ENCODE assay signal across 19 cellular contexts in genomic region chr11:55172734-55173415, GRCh38.
"Had no signal": no experiment of that assay in that cellular context is flagged by ENCODE, and none has a peak within 500 bp of the region (broad histone marks: within the 10 kb centered on the region; RNA-seq: fewer than 3 reads in every experiment).

No MANE protein-coding gene starts in this region.

- H3K4me3 ChIP-seq: esophagus squamous epithelium, stomach, upper lobe of left lung had no signal

- H3K27ac ChIP-seq: esophagus squamous epithelium, stomach, upper lobe of left lung had no signal

- H3K4me1 ChIP-seq: esophagus squamous epithelium, stomach, upper lobe of left lung had no signal

- H3K27ac Mint-ChIP-seq: activated CD4-positive, alpha-beta T cell treated with anti-CD3 and anti-CD28 coated beads for 36 hours; activated naive CD8-positive, alpha-beta T cell treated with anti-CD3 and anti-CD28 coated beads for 36 hours; brain; nephron; stimulated activated effector memory CD8-positive, alpha-beta T cell treated with anti-CD3 and anti-CD28 coated beads, Interleukin-12 subunit alpha, Interleukin-12 subunit beta, amount 100 ng/mL, for 72 hours; T-helper 17 cell; WTC11 had no signal

- DNase-seq: activated CD4-positive, alpha-beta T cell treated with anti-CD3 and anti-CD28 coated beads for 36 hours; activated CD4-positive, alpha-beta T cell treated with anti-CD3 and anti-CD28 coated beads, Interleukin-2, amount 50 U/mL, for 48 hours; activated naive CD4-positive, alpha-beta T cell; activated naive CD8-positive, alpha-beta T cell treated with anti-CD3 and anti-CD28 coated beads for 36 hours; amniotic stem cell; cortex of kidney; effector CD4-positive, alpha-beta T cell; esophagus squamous epithelium; left colon; midbrain; stomach; T-helper 17 cell; upper lobe of left lung had no signal

- ATAC-seq: activated CD4-positive, alpha-beta T cell treated with anti-CD3 and anti-CD28 coated beads for 36 hours; left colon; stimulated activated effector memory CD8-positive, alpha-beta T cell treated with anti-CD3 and anti-CD28 coated beads, Interleukin-12 subunit alpha, Interleukin-12 subunit beta, amount 100 ng/mL, for 72 hours; T-helper 17 cell; WTC11 had no signal

- H3K36me3 ChIP-seq: esophagus squamous epithelium, stomach, upper lobe of left lung had no signal

- H3K27me3 Mint-ChIP-seq: activated CD4-positive, alpha-beta T cell treated with anti-CD3 and anti-CD28 coated beads for 36 hours; activated naive CD8-positive, alpha-beta T cell treated with anti-CD3 and anti-CD28 coated beads for 36 hours; central memory CD8-positive, alpha-beta T cell; T-helper 17 cell had no signal

- H3K36me3 Mint-ChIP-seq: activated naive CD8-positive, alpha-beta T cell treated with anti-CD3 and anti-CD28 coated beads for 36 hours; brain; stimulated activated effector memory CD8-positive, alpha-beta T cell treated with anti-CD3 and anti-CD28 coated beads, Interleukin-12 subunit alpha, Interleukin-12 subunit beta, amount 100 ng/mL, for 72 hours had no signal

- H3K4me1 Mint-ChIP-seq: activated CD4-positive, alpha-beta T cell treated with anti-CD3 and anti-CD28 coated beads for 36 hours; activated naive CD8-positive, alpha-beta T cell treated with anti-CD3 and anti-CD28 coated beads for 36 hours; brain; central memory CD8-positive, alpha-beta T cell; nephron; stimulated activated effector memory CD8-positive, alpha-beta T cell treated with anti-CD3 and anti-CD28 coated beads, Interleukin-12 subunit alpha, Interleukin-12 subunit beta, amount 100 ng/mL, for 72 hours; T-helper 17 cell; WTC11 had no signal

- FAIRE-seq: endothelial cell of umbilical vein had no signal

- H3K27me3 ChIP-seq: esophagus squamous epithelium, stomach, upper lobe of left lung had no signal

- H3K4me3 Mint-ChIP-seq: activated CD4-positive, alpha-beta T cell treated with anti-CD3 and anti-CD28 coated beads for 36 hours; activated naive CD8-positive, alpha-beta T cell treated with anti-CD3 and anti-CD28 coated beads for 36 hours; brain; central memory CD8-positive, alpha-beta T cell; nephron; stimulated activated effector memory CD8-positive, alpha-beta T cell treated with anti-CD3 and anti-CD28 coated beads, Interleukin-12 subunit alpha, Interleukin-12 subunit beta, amount 100 ng/mL, for 72 hours; T-helper 17 cell; WTC11 had no signal
